25 cellular contexts compared by ENCODE assay signal in the genomic region with DNA sequence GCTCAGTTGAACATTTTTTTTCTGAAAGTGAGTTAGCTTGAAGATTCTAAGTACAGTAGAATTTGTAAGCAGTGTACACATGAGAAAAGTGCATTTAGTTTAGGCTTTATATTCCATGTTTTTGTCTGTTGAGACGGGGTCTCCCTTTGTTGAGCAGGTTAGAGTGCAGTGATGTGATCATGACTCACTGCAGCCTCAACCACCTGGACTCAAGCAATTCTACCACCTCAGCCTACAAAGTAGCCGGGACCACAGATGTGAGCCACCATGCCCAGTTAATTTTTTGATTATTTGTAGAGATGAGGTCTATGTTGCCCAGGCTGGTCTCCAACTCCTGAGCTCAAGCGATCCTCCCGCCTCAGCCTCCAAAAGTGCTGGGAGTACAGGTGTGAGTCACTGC. TPM values are rescaled to one million over a fixed set of nuclear protein-coding genes. Genes with fewer than 3 reads are reported as not detected.
"Had no signal": no experiment of that assay in that cellular context is flagged by ENCODE, and none has a peak within 500 bp of the region (broad histone marks: within the 10 kb centered on the region; RNA-seq: fewer than 3 reads in every experiment).

No MANE protein-coding gene starts in this region.

- H3K9me3 Mint-ChIP-seq: naive thymus-derived CD4-positive, alpha-beta T cell; nephron progenitor cell; stimulated activated memory B cell treated with anti-CD40 and anti-IgM and Interleukin-4, amounts not matched to agents 10 μg/mL and 1 μg/mL and 100 μg/mL, for 72 hours; stimulated activated naive CD8-positive, alpha-beta T cell treated with anti-CD3 and anti-CD28 coated beads, Interleukin-15, Interleukin-2, amounts not matched to agents 100 ng/mL and 50 ng/mL, for 24 hours had no signal

- H3K4me3 Mint-ChIP-seq: naive thymus-derived CD4-positive, alpha-beta T cell; nephron progenitor cell; stimulated activated memory B cell treated with anti-CD40 and anti-IgM and Interleukin-4, amounts not matched to agents 10 μg/mL and 1 μg/mL and 100 μg/mL, for 72 hours; stimulated activated naive CD8-positive, alpha-beta T cell treated with anti-CD3 and anti-CD28 coated beads, Interleukin-15, Interleukin-2, amounts not matched to agents 100 ng/mL and 50 ng/mL, for 24 hours had no signal

- H3K27ac ChIP-seq: dorsolateral prefrontal cortex, epithelial cell of prostate, esophagus muscularis mucosa, hepatocyte, psoas muscle, spleen, tibial artery, upper lobe of left lung, uterus had no signal

- DNase-seq: cortex of kidney; dorsolateral prefrontal cortex; effector CD8-positive, alpha-beta T cell; head of caudate nucleus; kidney; left colon; left ventricle myocardium superior; naive thymus-derived CD4-positive, alpha-beta T cell; nephron progenitor cell; psoas muscle; retina; spleen; stimulated activated CD4-positive, alpha-beta T cell treated with anti-CD3 and anti-CD28 coated beads, Interleukin-15, amount 100 ng/mL, for 24 hours; stimulated activated CD4-positive, alpha-beta T cell treated with anti-CD3 and anti-CD28 coated beads, Interleukin-1b, Interleukin-23, amount 100 ng/mL, for 48 hours; stimulated activated CD4-positive, alpha-beta T cell treated with anti-CD3 and anti-CD28 coated beads, Interleukin-4, amount 100 ng/mL, for 24 hours; tibial artery; upper lobe of left lung; uterus had no signal

- H3K27ac Mint-ChIP-seq: naive thymus-derived CD4-positive, alpha-beta T cell; nephron progenitor cell; stimulated activated memory B cell treated with anti-CD40 and anti-IgM and Interleukin-4, amounts not matched to agents 10 μg/mL and 1 μg/mL and 100 μg/mL, for 72 hours; stimulated activated naive CD8-positive, alpha-beta T cell treated with anti-CD3 and anti-CD28 coated beads, Interleukin-15, Interleukin-2, amounts not matched to agents 100 ng/mL and 50 ng/mL, for 24 hours had no signal

- H3K27me3 Mint-ChIP-seq: naive thymus-derived CD4-positive, alpha-beta T cell; stimulated activated memory B cell treated with anti-CD40 and anti-IgM and Interleukin-4, amounts not matched to agents 10 μg/mL and 1 μg/mL and 100 μg/mL, for 72 hours; stimulated activated naive CD8-positive, alpha-beta T cell treated with anti-CD3 and anti-CD28 coated beads, Interleukin-15, Interleukin-2, amounts not matched to agents 100 ng/mL and 50 ng/mL, for 24 hours had no signal

- H3K36me3 Mint-ChIP-seq: stimulated activated memory B cell treated with anti-CD40 and anti-IgM and Interleukin-4, amounts not matched to agents 10 μg/mL and 1 μg/mL and 100 μg/mL, for 72 hours had no signal

- ATAC-seq: left colon; left ventricle myocardium superior; naive thymus-derived CD4-positive, alpha-beta T cell; psoas muscle; sciatic nerve; stimulated activated memory B cell treated with anti-CD40 and anti-IgM and Interleukin-4, amounts not matched to agents 10 μg/mL and 1 μg/mL and 100 μg/mL, for 72 hours had no signal

- H3K36me3 ChIP-seq: esophagus muscularis mucosa, spleen, tibial artery, upper lobe of left lung, uterus had no signal

- H3K4me3 ChIP-seq: dorsolateral prefrontal cortex, esophagus muscularis mucosa, hepatocyte, lung, psoas muscle, spleen, tibial artery, upper lobe of left lung, uterus had no signal

- H3K4me2 ChIP-seq: hepatocyte had no signal

- H3K27me3 ChIP-seq: dorsolateral prefrontal cortex, esophagus muscularis mucosa, hepatocyte, spleen, tibial artery, upper lobe of left lung, uterus had no signal

- H3K9me3 ChIP-seq: psoas muscle, spleen, tibial artery, upper lobe of left lung, uterus had no signal

- FAIRE-seq: kidney had no signal

RNA-seq across cellular contexts. Expression of gene PCLAF, which starts 20.0 kb away (rescaled TPM):
- total RNA-seq: esophagus muscularis mucosa, sciatic nerve had no signal
- polyA plus RNA-seq: naive thymus-derived CD4-positive, alpha-beta T cell had no signal
